Comparison of ENCODE assay signal across 8 cellular contexts in genomic region chr13:45464687-45465453, GRCh38. TPM values are rescaled to one million over a fixed set of nuclear protein-coding genes. Genes with fewer than 3 reads are reported as not detected.
DNase-seq lines count a peak whose midpoint lies in the region; ATAC-seq and TF ChIP-seq lines count a peak whose summit lies in the region.

A gene with protein sequence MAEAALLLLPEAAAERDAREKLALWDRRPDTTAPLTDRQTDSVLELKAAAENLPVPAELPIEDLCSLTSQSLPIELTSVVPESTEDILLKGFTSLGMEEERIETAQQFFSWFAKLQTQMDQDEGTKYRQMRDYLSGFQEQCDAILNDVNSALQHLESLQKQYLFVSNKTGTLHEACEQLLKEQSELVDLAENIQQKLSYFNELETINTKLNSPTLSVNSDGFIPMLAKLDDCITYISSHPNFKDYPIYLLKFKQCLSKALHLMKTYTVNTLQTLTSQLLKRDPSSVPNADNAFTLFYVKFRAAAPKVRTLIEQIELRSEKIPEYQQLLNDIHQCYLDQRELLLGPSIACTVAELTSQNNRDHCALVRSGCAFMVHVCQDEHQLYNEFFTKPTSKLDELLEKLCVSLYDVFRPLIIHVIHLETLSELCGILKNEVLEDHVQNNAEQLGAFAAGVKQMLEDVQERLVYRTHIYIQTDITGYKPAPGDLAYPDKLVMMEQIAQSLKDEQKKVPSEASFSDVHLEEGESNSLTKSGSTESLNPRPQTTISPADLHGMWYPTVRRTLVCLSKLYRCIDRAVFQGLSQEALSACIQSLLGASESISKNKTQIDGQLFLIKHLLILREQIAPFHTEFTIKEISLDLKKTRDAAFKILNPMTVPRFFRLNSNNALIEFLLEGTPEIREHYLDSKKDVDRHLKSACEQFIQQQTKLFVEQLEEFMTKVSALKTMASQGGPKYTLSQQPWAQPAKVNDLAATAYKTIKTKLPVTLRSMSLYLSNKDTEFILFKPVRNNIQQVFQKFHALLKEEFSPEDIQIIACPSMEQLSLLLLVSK (plus strand): TSS chr13:45464939. CDS start chr13:45465037, 98 bp downstream.

- H3K9me3 ChIP-seq in Peyer's patch, result no peaks in the 10 kb centered on the region
- no peaks in the 10 kb centered on the region for H3K9me3 ChIP-seq in esophagus (ENCODE audit: control insufficient read depth in 2 of 2, insufficient read depth in 1 of 2, low read depth in 1 of 2, low read length in 1 of 2)
- no peaks in the 10 kb centered on the region for H3K9me3 ChIP-seq in mucosa of stomach (ENCODE audit: control insufficient read depth, low read length)

- peak within 1 kb of the TSS; percentile 71 for H3K4me2 ChIP-seq in KMS-11

- peak within 1 kb of the TSS; percentile 72 for H3K9ac ChIP-seq in KMS-11
- H3K9ac ChIP-seq in mucosa of stomach (ENCODE audit: low read length), result peak within 1 kb of the TSS; percentile 91

- H3K27me3 ChIP-seq in KMS-11 (ENCODE audit: insufficient read depth, low read depth) (no peaks in the 10 kb centered on the region), Peyer's patch (no peaks in the 10 kb centered on the region), esophagus (ENCODE audit: control insufficient read depth in 1 of 2, insufficient read depth in 2 of 2, low read length in 2 of 2) (no peaks in the 10 kb centered on the region), mucosa of stomach (ENCODE audit: control insufficient read depth, insufficient read depth, low read length) (no peaks in the 10 kb centered on the region)

- H3K36me3 ChIP-seq in KMS-11 (ENCODE audit: insufficient read depth) (no peaks in the 10 kb centered on the region), Peyer's patch (no peaks in the 10 kb centered on the region), esophagus (ENCODE audit: control insufficient read depth in 2 of 2, insufficient read depth in 2 of 2, low read length in 1 of 2) (no peaks in the 10 kb centered on the region), mucosa of stomach (ENCODE audit: control insufficient read depth, insufficient read depth, low read length) (no peaks in the 10 kb centered on the region)

- WGBS in esophagus, 2 donors, result 0% methylated on average over 50 to 63 of the region's 63 CpGs

- no peaks in the 10 kb centered on the region for H4K20me1 ChIP-seq in KMS-11 (ENCODE audit: insufficient read depth)

- no peak within 1 kb of the TSS for H3K4me3 ChIP-seq in KMS-11 (IDR thresholded peaks at IDR 0.05; ENCODE audit: insufficient read depth, low read depth, low read length)
- peak within 1 kb of the TSS; percentile 90 to 99 (median 96) for H3K4me3 ChIP-seq in Peyer's patch
- peak within 1 kb of the TSS; percentile 88 to 100 for H3K4me3 ChIP-seq in esophagus (ENCODE audit: low read depth in 1 of 2, low read length in 2 of 2)
- peak within 1 kb of the TSS; percentile 84 for H3K4me3 ChIP-seq in mucosa of stomach (ENCODE audit: low read length)

- H3K4me1 ChIP-seq in KMS-11 (ENCODE audit: low read depth, poor library complexity, severe bottlenecking), result peaks cover 23% of the 10 kb centered on the region
- H3K4me1 ChIP-seq in Peyer's patch, result peaks cover 0 to 38% (median 6%) of the 10 kb centered on the region in 4 donors
- H3K4me1 ChIP-seq in esophagus (ENCODE audit: control insufficient read depth in 2 of 2, insufficient read depth in 2 of 2, low read length in 1 of 2), result peaks cover 0 to 3% of the 10 kb centered on the region in 2 donors
- peaks cover 21% of the 10 kb centered on the region for H3K4me1 ChIP-seq in mucosa of stomach (ENCODE audit: control insufficient read depth, insufficient read depth, low read length)

- ATAC-seq in GM21737 (IDR thresholded peaks at IDR 0.05; ENCODE audit: unreplicated experiment), result peak; percentile 98

- TF ChIP-seq POLR2A in Peyer's patch (IDR thresholded peaks at IDR 0.05), result peak; percentile 86 to 87

- DNase-seq in DMS79 treated with DMSO at 0.1 percent for 48 hours (lab: John Stamatoyannopoulos, UW) (peak; percentile 93), Peyer's patch (peak; percentile 94 to 98 (median 97))
- DNase-seq in activated T-cell treated with anti-CD3 and anti-CD28 coated beads, Interleukin-2, amount 50 U/mL, for 48 hours, result peak; percentile 96
- DNase-seq in stimulated activated CD8-positive, alpha-beta memory T cell treated with anti-CD3 and anti-CD28 coated beads, Interleukin-7, amount 100 ng/mL, for 1 hour (ENCODE audit: low read depth in 2 of 2), result peak; percentile 89

- H2AFZ ChIP-seq in KMS-11 (ENCODE audit: low read depth), result peak within 1 kb of the TSS; percentile 73

- H3K27ac ChIP-seq in KMS-11, result peak within 1 kb of the TSS; percentile 54
- peak within 1 kb of the TSS; percentile 93 to 97 (median 96) for H3K27ac ChIP-seq in Peyer's patch
- H3K27ac ChIP-seq in esophagus (ENCODE audit: low read depth in 2 of 2, low read length in 1 of 2), result peak within 1 kb of the TSS; percentile 93 to 95

- H3K79me2 ChIP-seq in KMS-11 (ENCODE audit: insufficient read depth, low read depth), result peaks cover 24% of the 10 kb centered on the region; the same call in 1 of the 2 replicates

- TF ChIP-seq CTCF in KMS-11 (conservative IDR thresholded peaks at IDR 0.05; ENCODE audit: low read depth, low read length), result no peak
- TF ChIP-seq CTCF in Peyer's patch (IDR thresholded peaks at IDR 0.05), result peak in 5 of 6 experiments; percentile 38 to 92 (median 89)

RNA-seq across cellular contexts. Expression of the gene that starts here (rescaled TPM):
- total RNA-seq in Peyer's patch, result 10 to 100 TPM; 48.7 to 84.3 (median 64.0) TPM
- 10 to 100 TPM in 1 of 2 donors, 1 to 10 TPM in 1; 9.2 to 25.0 TPM for polyA plus RNA-seq in esophagus
